ENCODE assay signal across 1 cellular context in the genomic region with DNA sequence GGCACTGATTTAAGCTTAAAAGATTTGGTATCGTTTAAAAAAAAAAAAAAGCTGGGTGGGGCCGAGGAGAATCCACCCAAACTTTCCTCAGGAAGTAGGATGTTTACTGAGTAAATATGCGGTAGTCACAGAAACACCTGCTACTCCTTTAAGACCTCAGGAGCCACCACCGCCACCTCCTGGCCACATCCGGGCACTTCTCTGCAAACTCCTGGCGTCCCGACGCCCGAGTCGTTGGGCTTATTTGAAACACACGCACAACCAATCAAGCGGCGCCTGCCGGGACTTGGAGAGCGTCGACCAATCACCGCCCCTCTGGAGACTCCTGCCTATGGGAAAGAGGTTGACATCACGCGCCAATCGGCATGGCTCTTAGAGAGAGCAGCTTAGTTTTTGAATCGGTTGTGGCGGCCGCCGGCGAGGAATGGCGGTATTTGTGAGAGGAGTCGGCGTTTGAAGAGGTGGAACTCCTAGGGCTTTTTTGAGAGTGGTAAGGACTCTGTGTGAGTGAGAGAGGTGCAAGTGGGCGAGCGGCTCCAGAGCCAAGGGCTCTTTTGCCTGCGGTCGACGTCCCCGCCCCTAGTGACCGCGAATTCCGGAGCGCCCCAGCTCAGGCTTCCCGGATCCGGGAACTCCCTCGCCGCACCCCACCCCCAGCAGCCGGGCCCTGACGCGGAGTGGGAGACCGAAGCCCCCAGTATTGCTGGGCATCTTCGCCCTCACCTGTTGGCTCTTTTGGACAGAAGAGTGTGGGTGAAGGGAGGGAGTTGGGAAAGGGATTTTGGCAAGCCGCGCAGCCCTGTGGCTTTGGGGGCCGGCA.
TF ChIP-seq lines count a peak whose summit lies in the region.

A gene with protein sequence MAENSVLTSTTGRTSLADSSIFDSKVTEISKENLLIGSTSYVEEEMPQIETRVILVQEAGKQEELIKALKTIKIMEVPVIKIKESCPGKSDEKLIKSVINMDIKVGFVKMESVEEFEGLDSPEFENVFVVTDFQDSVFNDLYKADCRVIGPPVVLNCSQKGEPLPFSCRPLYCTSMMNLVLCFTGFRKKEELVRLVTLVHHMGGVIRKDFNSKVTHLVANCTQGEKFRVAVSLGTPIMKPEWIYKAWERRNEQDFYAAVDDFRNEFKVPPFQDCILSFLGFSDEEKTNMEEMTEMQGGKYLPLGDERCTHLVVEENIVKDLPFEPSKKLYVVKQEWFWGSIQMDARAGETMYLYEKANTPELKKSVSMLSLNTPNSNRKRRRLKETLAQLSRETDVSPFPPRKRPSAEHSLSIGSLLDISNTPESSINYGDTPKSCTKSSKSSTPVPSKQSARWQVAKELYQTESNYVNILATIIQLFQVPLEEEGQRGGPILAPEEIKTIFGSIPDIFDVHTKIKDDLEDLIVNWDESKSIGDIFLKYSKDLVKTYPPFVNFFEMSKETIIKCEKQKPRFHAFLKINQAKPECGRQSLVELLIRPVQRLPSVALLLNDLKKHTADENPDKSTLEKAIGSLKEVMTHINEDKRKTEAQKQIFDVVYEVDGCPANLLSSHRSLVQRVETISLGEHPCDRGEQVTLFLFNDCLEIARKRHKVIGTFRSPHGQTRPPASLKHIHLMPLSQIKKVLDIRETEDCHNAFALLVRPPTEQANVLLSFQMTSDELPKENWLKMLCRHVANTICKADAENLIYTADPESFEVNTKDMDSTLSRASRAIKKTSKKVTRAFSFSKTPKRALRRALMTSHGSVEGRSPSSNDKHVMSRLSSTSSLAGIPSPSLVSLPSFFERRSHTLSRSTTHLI (plus strand): TSS at position 359 of the 820 bp plus-strand sequence. CDS start 3,805 bp downstream, outside the sequence.

TF ChIP-seq in HepG2, 621 proteins besides CTCF, POLR2A, EP300 and RAD21 (continued from another document and continues in another):
- TF ChIP-seq, protein P1, sequence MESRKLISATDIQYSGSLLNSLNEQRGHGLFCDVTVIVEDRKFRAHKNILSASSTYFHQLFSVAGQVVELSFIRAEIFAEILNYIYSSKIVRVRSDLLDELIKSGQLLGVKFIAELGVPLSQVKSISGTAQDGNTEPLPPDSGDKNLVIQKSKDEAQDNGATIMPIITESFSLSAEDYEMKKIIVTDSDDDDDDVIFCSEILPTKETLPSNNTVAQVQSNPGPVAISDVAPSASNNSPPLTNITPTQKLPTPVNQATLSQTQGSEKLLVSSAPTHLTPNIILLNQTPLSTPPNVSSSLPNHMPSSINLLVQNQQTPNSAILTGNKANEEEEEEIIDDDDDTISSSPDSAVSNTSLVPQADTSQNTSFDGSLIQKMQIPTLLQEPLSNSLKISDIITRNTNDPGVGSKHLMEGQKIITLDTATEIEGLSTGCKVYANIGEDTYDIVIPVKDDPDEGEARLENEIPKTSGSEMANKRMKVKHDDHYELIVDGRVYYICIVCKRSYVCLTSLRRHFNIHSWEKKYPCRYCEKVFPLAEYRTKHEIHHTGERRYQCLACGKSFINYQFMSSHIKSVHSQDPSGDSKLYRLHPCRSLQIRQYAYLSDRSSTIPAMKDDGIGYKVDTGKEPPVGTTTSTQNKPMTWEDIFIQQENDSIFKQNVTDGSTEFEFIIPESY (CRISPR knock-in tag; IDR thresholded peaks at IDR 0.05): peak; percentile 34; the same call in 1 of the 2 replicates
- no peak for TF ChIP-seq ZNF782 (CRISPR knock-in tag; IDR thresholded peaks at IDR 0.05; ENCODE audit: borderline replicate concordance)
- 0 out of 2 replicates have a peak, but pooled peaks have one; percentile 39 for TF ChIP-seq ZNF747 (CRISPR knock-in tag; IDR thresholded peaks at IDR 0.05; ENCODE audit: borderline replicate concordance)
- TF ChIP-seq, protein P2, sequence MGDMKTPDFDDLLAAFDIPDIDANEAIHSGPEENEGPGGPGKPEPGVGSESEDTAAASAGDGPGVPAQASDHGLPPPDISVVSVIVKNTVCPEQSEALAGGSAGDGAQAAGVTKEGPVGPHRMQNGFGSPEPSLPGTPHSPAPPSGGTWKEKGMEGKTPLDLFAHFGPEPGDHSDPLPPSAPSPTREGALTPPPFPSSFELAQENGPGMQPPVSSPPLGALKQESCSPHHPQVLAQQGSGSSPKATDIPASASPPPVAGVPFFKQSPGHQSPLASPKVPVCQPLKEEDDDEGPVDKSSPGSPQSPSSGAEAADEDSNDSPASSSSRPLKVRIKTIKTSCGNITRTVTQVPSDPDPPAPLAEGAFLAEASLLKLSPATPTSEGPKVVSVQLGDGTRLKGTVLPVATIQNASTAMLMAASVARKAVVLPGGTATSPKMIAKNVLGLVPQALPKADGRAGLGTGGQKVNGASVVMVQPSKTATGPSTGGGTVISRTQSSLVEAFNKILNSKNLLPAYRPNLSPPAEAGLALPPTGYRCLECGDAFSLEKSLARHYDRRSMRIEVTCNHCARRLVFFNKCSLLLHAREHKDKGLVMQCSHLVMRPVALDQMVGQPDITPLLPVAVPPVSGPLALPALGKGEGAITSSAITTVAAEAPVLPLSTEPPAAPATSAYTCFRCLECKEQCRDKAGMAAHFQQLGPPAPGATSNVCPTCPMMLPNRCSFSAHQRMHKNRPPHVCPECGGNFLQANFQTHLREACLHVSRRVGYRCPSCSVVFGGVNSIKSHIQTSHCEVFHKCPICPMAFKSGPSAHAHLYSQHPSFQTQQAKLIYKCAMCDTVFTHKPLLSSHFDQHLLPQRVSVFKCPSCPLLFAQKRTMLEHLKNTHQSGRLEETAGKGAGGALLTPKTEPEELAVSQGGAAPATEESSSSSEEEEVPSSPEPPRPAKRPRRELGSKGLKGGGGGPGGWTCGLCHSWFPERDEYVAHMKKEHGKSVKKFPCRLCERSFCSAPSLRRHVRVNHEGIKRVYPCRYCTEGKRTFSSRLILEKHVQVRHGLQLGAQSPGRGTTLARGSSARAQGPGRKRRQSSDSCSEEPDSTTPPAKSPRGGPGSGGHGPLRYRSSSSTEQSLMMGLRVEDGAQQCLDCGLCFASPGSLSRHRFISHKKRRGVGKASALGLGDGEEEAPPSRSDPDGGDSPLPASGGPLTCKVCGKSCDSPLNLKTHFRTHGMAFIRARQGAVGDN (CRISPR knock-in tag; IDR thresholded peaks at IDR 0.05): peak; percentile 69
- TF ChIP-seq ZEB1 (IDR thresholded peaks at IDR 0.05; ENCODE audit: insufficient replicate concordance, low read depth): peak; percentile 66
- TF ChIP-seq, protein P3, sequence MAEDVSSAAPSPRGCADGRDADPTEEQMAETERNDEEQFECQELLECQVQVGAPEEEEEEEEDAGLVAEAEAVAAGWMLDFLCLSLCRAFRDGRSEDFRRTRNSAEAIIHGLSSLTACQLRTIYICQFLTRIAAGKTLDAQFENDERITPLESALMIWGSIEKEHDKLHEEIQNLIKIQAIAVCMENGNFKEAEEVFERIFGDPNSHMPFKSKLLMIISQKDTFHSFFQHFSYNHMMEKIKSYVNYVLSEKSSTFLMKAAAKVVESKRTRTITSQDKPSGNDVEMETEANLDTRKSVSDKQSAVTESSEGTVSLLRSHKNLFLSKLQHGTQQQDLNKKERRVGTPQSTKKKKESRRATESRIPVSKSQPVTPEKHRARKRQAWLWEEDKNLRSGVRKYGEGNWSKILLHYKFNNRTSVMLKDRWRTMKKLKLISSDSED (CRISPR knock-in tag; IDR thresholded peaks at IDR 0.05): no peak
- TF ChIP-seq NCOA5 (CRISPR knock-in tag; IDR thresholded peaks at IDR 0.05): no peak
- peak; percentile 43 for TF ChIP-seq U2AF1 (optimal IDR thresholded peaks at IDR 0.05; ENCODE audit: low read depth, low read length)
- no peak for TF ChIP-seq ZNF589 (CRISPR knock-in tag; conservative IDR thresholded peaks at IDR 0.05)
- TF ChIP-seq MIER3 (CRISPR knock-in tag; IDR thresholded peaks at IDR 0.05; ENCODE audit: borderline replicate concordance): no peak
- peak; percentile 16; the same call in 1 of the 2 replicates for TF ChIP-seq SP4 (CRISPR knock-in tag; IDR thresholded peaks at IDR 0.05)
- TF ChIP-seq NBN (conservative IDR thresholded peaks at IDR 0.05): no peak
- TF ChIP-seq, protein P4, sequence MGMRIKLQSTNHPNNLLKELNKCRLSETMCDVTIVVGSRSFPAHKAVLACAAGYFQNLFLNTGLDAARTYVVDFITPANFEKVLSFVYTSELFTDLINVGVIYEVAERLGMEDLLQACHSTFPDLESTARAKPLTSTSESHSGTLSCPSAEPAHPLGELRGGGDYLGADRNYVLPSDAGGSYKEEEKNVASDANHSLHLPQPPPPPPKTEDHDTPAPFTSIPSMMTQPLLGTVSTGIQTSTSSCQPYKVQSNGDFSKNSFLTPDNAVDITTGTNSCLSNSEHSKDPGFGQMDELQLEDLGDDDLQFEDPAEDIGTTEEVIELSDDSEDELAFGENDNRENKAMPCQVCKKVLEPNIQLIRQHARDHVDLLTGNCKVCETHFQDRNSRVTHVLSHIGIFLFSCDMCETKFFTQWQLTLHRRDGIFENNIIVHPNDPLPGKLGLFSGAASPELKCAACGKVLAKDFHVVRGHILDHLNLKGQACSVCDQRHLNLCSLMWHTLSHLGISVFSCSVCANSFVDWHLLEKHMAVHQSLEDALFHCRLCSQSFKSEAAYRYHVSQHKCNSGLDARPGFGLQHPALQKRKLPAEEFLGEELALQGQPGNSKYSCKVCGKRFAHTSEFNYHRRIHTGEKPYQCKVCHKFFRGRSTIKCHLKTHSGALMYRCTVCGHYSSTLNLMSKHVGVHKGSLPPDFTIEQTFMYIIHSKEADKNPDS (CRISPR knock-in tag; IDR thresholded peaks at IDR 0.05): no peak
- TF ChIP-seq NFE2L1 (CRISPR knock-in tag; IDR thresholded peaks at IDR 0.05; ENCODE audit: borderline replicate concordance): no peak
- TF ChIP-seq, protein P5, sequence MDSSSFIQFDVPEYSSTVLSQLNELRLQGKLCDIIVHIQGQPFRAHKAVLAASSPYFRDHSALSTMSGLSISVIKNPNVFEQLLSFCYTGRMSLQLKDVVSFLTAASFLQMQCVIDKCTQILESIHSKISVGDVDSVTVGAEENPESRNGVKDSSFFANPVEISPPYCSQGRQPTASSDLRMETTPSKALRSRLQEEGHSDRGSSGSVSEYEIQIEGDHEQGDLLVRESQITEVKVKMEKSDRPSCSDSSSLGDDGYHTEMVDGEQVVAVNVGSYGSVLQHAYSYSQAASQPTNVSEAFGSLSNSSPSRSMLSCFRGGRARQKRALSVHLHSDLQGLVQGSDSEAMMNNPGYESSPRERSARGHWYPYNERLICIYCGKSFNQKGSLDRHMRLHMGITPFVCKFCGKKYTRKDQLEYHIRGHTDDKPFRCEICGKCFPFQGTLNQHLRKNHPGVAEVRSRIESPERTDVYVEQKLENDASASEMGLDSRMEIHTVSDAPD (CRISPR knock-in tag; IDR thresholded peaks at IDR 0.05): no peak
- no peak for TF ChIP-seq ZNF263 (CRISPR knock-in tag; IDR thresholded peaks at IDR 0.05)
- no peak for TF ChIP-seq SMARCE1 (IDR thresholded peaks at IDR 0.05; ENCODE audit: borderline replicate concordance)
- TF ChIP-seq ZNF180 (CRISPR knock-in tag; IDR thresholded peaks at IDR 0.05; ENCODE audit: borderline replicate concordance, low read depth): no peak
- no peak for TF ChIP-seq SUZ12 (IDR thresholded peaks at IDR 0.05; ENCODE audit: low read depth, low read length)
- TF ChIP-seq KAT2B (IDR thresholded peaks at IDR 0.05; ENCODE audit: borderline replicate concordance, low read depth, low read length): no peak
- TF ChIP-seq, protein P6, sequence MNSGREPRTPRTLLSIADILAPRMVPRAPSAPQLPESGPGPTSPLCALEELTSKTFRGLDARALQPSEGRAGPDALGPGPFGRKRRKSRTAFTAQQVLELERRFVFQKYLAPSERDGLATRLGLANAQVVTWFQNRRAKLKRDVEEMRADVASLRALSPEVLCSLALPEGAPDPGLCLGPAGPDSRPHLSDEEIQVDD (CRISPR knock-in tag; IDR thresholded peaks at IDR 0.05; ENCODE audit: borderline replicate concordance): no peak
- no peak for TF ChIP-seq PCBP2 (optimal IDR thresholded peaks at IDR 0.05; ENCODE audit: low read depth, low read length, poor library complexity, severe bottlenecking)
- TF ChIP-seq SSRP1 (CRISPR knock-in tag; IDR thresholded peaks at IDR 0.05): no peak
- TF ChIP-seq, protein P7, sequence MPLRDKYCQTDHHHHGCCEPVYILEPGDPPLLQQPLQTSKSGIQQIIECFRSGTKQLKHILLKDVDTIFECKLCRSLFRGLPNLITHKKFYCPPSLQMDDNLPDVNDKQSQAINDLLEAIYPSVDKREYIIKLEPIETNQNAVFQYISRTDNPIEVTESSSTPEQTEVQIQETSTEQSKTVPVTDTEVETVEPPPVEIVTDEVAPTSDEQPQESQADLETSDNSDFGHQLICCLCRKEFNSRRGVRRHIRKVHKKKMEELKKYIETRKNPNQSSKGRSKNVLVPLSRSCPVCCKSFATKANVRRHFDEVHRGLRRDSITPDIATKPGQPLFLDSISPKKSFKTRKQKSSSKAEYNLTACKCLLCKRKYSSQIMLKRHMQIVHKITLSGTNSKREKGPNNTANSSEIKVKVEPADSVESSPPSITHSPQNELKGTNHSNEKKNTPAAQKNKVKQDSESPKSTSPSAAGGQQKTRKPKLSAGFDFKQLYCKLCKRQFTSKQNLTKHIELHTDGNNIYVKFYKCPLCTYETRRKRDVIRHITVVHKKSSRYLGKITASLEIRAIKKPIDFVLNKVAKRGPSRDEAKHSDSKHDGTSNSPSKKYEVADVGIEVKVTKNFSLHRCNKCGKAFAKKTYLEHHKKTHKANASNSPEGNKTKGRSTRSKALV (CRISPR knock-in tag; IDR thresholded peaks at IDR 0.05): no peak
- TF ChIP-seq ZNF644 (CRISPR knock-in tag; IDR thresholded peaks at IDR 0.05; ENCODE audit: low read depth): no peak
- TF ChIP-seq ZNF17 (CRISPR knock-in tag; IDR thresholded peaks at IDR 0.05): no peak
- TF ChIP-seq, protein P8, sequence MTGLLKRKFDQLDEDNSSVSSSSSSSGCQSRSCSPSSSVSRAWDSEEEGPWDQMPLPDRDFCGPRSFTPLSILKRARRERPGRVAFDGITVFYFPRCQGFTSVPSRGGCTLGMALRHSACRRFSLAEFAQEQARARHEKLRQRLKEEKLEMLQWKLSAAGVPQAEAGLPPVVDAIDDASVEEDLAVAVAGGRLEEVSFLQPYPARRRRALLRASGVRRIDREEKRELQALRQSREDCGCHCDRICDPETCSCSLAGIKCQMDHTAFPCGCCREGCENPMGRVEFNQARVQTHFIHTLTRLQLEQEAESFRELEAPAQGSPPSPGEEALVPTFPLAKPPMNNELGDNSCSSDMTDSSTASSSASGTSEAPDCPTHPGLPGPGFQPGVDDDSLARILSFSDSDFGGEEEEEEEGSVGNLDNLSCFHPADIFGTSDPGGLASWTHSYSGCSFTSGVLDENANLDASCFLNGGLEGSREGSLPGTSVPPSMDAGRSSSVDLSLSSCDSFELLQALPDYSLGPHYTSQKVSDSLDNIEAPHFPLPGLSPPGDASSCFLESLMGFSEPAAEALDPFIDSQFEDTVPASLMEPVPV (CRISPR knock-in tag; IDR thresholded peaks at IDR 0.05): no peak
- 0 out of 2 replicates have a peak, but pooled peaks have one; percentile 43 for TF ChIP-seq PCBP1 (IDR thresholded peaks at IDR 0.05; ENCODE audit: borderline replicate concordance, low read depth, low read length)
- TF ChIP-seq BRD4 (CRISPR knock-in tag; IDR thresholded peaks at IDR 0.05): no peak
